ENCODE assay signal across 1 cellular context in genomic region chr20:63574829-63575720, GRCh38.
TF ChIP-seq lines count a peak whose summit lies in the region.

No MANE protein-coding gene starts in this region.

TF ChIP-seq in HepG2, 621 proteins besides CTCF, POLR2A, EP300 and RAD21 (continued from another document and continues in another):
- TF ChIP-seq KLF11 (CRISPR knock-in tag; IDR thresholded peaks at IDR 0.05) (peak; percentile 62; the same call in 1 of the 2 replicates), ZBTB43 (CRISPR knock-in tag; conservative IDR thresholded peaks at IDR 0.05) (no peak), ZSCAN5A (CRISPR knock-in tag; IDR thresholded peaks at IDR 0.05; ENCODE audit: borderline replicate concordance) (0 out of 2 replicates have a peak, but pooled peaks have one; percentile 64), ARNTL (CRISPR knock-in tag; IDR thresholded peaks at IDR 0.05) (peak; percentile 59; the same call in 1 of the 2 replicates), THAP8 (CRISPR knock-in tag; IDR thresholded peaks at IDR 0.05; ENCODE audit: borderline replicate concordance) (peak; percentile 86; the same call in 1 of the 2 replicates), ZNF143 (CRISPR knock-in tag; IDR thresholded peaks at IDR 0.05) (peak; percentile 73), HDAC6 (IDR thresholded peaks at IDR 0.05; ENCODE audit: low read depth, low read length) (no peak), NFKBIZ (CRISPR knock-in tag; IDR thresholded peaks at IDR 0.05) (0 out of 2 replicates have a peak, but pooled peaks have one; percentile 30), TERF1 (CRISPR knock-in tag; IDR thresholded peaks at IDR 0.05) (0 out of 2 replicates have a peak, but pooled peaks have one; percentile 57), ZNF44 (CRISPR knock-in tag; IDR thresholded peaks at IDR 0.05) (no peak), ZNF362 (CRISPR knock-in tag; IDR thresholded peaks at IDR 0.05; ENCODE audit: borderline replicate concordance) (peak; percentile 93), FOSL2 (CRISPR knock-in tag; IDR thresholded peaks at IDR 0.05) (peak; percentile 22; the same call in 1 of the 2 replicates), KLF9 (CRISPR knock-in tag; IDR thresholded peaks at IDR 0.05; ENCODE audit: low read depth) (0 out of 2 replicates have a peak, but pooled peaks have one; percentile 53), KLF16 (CRISPR knock-in tag; IDR thresholded peaks at IDR 0.05) (peak in 1 of 2 experiments; percentile 68; a peak in 1 of 4 replicates), ZFP36L1 (CRISPR knock-in tag; IDR thresholded peaks at IDR 0.05) (peak; percentile 22; the same call in 1 of the 2 replicates), ZNF788 (CRISPR knock-in tag; IDR thresholded peaks at IDR 0.05; ENCODE audit: borderline replicate concordance) (peak; percentile 49; the same call in 1 of the 2 replicates), TCF12 (IDR thresholded peaks at IDR 0.05) (no peak), TCF12 (CRISPR knock-in tag; IDR thresholded peaks at IDR 0.05) (0 out of 2 replicates have a peak, but pooled peaks have one; percentile 32), ZSCAN25 (CRISPR knock-in tag; IDR thresholded peaks at IDR 0.05) (0 out of 2 replicates have a peak, but pooled peaks have one; percentile 27), ZSCAN21 (CRISPR knock-in tag; IDR thresholded peaks at IDR 0.05; ENCODE audit: borderline replicate concordance) (peak; percentile 30; the same call in 1 of the 2 replicates), ZNF331 (CRISPR knock-in tag; IDR thresholded peaks at IDR 0.05) (0 out of 2 replicates have a peak, but pooled peaks have one; percentile 25), NR1H2 (CRISPR knock-in tag; IDR thresholded peaks at IDR 0.05; ENCODE audit: borderline replicate concordance, low read depth) (0 out of 2 replicates have a peak, but pooled peaks have one; percentile 62), GABPB1 (CRISPR knock-in tag; IDR thresholded peaks at IDR 0.05) (peak; percentile 54; the same call in 1 of the 2 replicates), ZNF563 (CRISPR knock-in tag; IDR thresholded peaks at IDR 0.05) (peak; percentile 73; the same call in 1 of the 2 replicates), ZBTB38 (CRISPR knock-in tag; IDR thresholded peaks at IDR 0.05) (0 out of 2 replicates have a peak, but pooled peaks have one; percentile 20), KAT8 (CRISPR knock-in tag; IDR thresholded peaks at IDR 0.05) (peak; percentile 83), NFAT5 (CRISPR knock-in tag; IDR thresholded peaks at IDR 0.05) (0 out of 2 replicates have a peak, but pooled peaks have one; percentile 46), HNRNPK (IDR thresholded peaks at IDR 0.05; ENCODE audit: low read depth, low read length, poor library complexity, severe bottlenecking) (no peak), ZNF275 (CRISPR knock-in tag; IDR thresholded peaks at IDR 0.05; ENCODE audit: borderline replicate concordance) (0 out of 2 replicates have a peak, but pooled peaks have one; percentile 25), ZNF749 (CRISPR knock-in tag; IDR thresholded peaks at IDR 0.05; ENCODE audit: borderline replicate concordance) (0 out of 2 replicates have a peak, but pooled peaks have one; percentile 64), ZNF3 (CRISPR knock-in tag; IDR thresholded peaks at IDR 0.05) (peak; percentile 23; the same call in 1 of the 2 replicates), KAT2B (IDR thresholded peaks at IDR 0.05; ENCODE audit: borderline replicate concordance, low read depth, low read length) (no peak), SMARCE1 (IDR thresholded peaks at IDR 0.05; ENCODE audit: borderline replicate concordance) (no peak), ZNF713 (CRISPR knock-in tag; IDR thresholded peaks at IDR 0.05) (no peak), ZNF644 (CRISPR knock-in tag; IDR thresholded peaks at IDR 0.05; ENCODE audit: low read depth) (peak; percentile 24; the same call in 1 of the 2 replicates), THAP11 (CRISPR knock-in tag; IDR thresholded peaks at IDR 0.05) (peak; percentile 67), SNAPC5 (CRISPR knock-in tag; IDR thresholded peaks at IDR 0.05; ENCODE audit: borderline replicate concordance) (no peak), HNF4A (CRISPR knock-in tag; IDR thresholded peaks at IDR 0.05) (peak; percentile 9; the same call in 1 of the 2 replicates), SNRNP70 (IDR thresholded peaks at IDR 0.05; ENCODE audit: low read depth, low read length) (no peak), IKZF1 (IDR thresholded peaks at IDR 0.05) (no peak), ZBTB26 (CRISPR knock-in tag; IDR thresholded peaks at IDR 0.05; ENCODE audit: borderline replicate concordance) (peak; percentile 19; the same call in 1 of the 2 replicates), ZNF709 (CRISPR knock-in tag; IDR thresholded peaks at IDR 0.05) (peak; percentile 61; the same call in 1 of the 2 replicates), ZNF543 (CRISPR knock-in tag; IDR thresholded peaks at IDR 0.05) (0 out of 2 replicates have a peak, but pooled peaks have one; percentile 4), MXD3 (CRISPR knock-in tag; IDR thresholded peaks at IDR 0.05) (peak; percentile 70; the same call in 1 of the 2 replicates), SOX5 (CRISPR knock-in tag; IDR thresholded peaks at IDR 0.05; ENCODE audit: borderline replicate concordance) (peak; percentile 11; the same call in 1 of the 2 replicates), ZFP82 (CRISPR knock-in tag; IDR thresholded peaks at IDR 0.05; ENCODE audit: borderline replicate concordance) (no peak), YEATS4 (CRISPR knock-in tag; IDR thresholded peaks at IDR 0.05; ENCODE audit: borderline replicate concordance) (no peak), NFYB (CRISPR knock-in tag; IDR thresholded peaks at IDR 0.05) (peak; percentile 42; the same call in 1 of the 2 replicates), ATF4 (CRISPR knock-in tag; IDR thresholded peaks at IDR 0.05) (peak in 1 of 2 experiments; percentile 92; a peak in 2 of 4 replicates)
